1 cellular context compared by ENCODE assay signal in the genomic region with DNA sequence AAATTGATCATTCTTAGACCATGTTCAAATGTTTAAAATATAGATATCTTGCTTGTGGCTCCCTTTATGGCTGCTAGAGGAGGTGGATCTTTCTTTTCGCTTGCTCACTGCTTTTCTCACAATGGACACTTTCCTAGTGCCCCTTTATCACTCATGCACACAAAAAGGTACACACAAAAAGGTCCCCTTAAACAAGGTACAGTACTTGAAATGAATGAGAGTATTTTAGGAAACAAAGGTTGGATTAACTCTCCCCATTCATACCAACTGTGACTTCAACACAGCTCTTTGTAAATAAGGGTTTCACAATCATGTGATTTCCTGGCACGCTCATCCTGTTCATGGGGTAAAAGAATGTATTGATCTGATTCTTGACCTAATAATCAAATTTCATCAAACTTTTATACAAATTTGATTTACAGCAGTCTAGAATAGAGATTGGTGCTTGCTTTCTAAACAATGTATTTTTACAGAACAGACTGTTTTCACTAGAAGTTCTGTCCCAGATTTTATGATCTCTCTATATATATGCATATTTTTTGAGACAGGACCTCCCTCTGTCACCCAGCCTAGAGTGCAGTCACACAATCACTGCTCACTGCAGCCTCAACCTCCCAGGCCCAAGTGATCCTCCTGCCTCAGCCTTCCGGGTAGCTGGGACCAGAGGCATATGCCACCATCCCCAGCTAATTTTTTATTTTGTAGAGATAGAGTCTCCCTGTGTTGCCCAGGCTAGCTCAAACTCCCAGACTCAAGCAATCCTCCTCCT.
TF ChIP-seq lines count a peak whose summit lies in the region.

No MANE protein-coding gene starts in this region.

TF ChIP-seq in HepG2, 621 proteins besides CTCF, POLR2A, EP300 and RAD21 (continued from another document and continues in another):
- TF ChIP-seq, protein P1, sequence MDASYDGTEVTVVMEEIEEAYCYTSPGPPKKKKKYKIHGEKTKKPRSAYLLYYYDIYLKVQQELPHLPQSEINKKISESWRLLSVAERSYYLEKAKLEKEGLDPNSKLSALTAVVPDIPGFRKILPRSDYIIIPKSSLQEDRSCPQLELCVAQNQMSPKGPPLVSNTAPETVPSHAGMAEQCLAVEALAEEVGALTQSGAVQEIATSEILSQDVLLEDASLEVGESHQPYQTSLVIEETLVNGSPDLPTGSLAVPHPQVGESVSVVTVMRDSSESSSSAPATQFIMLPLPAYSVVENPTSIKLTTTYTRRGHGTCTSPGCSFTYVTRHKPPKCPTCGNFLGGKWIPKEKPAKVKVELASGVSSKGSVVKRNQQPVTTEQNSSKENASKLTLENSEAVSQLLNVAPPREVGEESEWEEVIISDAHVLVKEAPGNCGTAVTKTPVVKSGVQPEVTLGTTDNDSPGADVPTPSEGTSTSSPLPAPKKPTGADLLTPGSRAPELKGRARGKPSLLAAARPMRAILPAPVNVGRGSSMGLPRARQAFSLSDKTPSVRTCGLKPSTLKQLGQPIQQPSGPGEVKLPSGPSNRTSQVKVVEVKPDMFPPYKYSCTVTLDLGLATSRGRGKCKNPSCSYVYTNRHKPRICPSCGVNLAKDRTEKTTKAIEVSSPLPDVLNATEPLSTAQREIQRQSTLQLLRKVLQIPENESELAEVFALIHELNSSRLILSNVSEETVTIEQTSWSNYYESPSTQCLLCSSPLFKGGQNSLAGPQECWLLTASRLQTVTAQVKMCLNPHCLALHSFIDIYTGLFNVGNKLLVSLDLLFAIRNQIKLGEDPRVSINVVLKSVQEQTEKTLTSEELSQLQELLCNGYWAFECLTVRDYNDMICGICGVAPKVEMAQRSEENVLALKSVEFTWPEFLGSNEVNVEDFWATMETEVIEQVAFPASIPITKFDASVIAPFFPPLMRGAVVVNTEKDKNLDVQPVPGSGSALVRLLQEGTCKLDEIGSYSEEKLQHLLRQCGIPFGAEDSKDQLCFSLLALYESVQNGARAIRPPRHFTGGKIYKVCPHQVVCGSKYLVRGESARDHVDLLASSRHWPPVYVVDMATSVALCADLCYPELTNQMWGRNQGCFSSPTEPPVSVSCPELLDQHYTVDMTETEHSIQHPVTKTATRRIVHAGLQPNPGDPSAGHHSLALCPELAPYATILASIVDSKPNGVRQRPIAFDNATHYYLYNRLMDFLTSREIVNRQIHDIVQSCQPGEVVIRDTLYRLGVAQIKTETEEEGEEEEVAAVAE (CRISPR knock-in tag; IDR thresholded peaks at IDR 0.05; ENCODE audit: borderline replicate concordance), result no peak
- TF ChIP-seq ZSCAN9 (CRISPR knock-in tag; IDR thresholded peaks at IDR 0.05; ENCODE audit: borderline replicate concordance) (peak; percentile 30; the same call in 1 of the 2 replicates), ZNF33B (CRISPR knock-in tag; IDR thresholded peaks at IDR 0.05) (no peak), NCOA5 (CRISPR knock-in tag; IDR thresholded peaks at IDR 0.05) (no peak), PCBP1 (IDR thresholded peaks at IDR 0.05; ENCODE audit: borderline replicate concordance, low read depth, low read length) (no peak), SP4 (CRISPR knock-in tag; IDR thresholded peaks at IDR 0.05) (no peak), POLR2AphosphoS5 (IDR thresholded peaks at IDR 0.05; ENCODE audit: low read depth, low read length) (no peak), ZNF564 (CRISPR knock-in tag; IDR thresholded peaks at IDR 0.05) (no peak), SSRP1 (CRISPR knock-in tag; IDR thresholded peaks at IDR 0.05) (no peak), ZNF724P (CRISPR knock-in tag; IDR thresholded peaks at IDR 0.05; ENCODE audit: borderline replicate concordance) (no peak), ZNF891 (CRISPR knock-in tag; IDR thresholded peaks at IDR 0.05) (no peak), ZNF709 (CRISPR knock-in tag; IDR thresholded peaks at IDR 0.05) (no peak), SP2 (CRISPR knock-in tag; IDR thresholded peaks at IDR 0.05) (no peak), JDP2 (CRISPR knock-in tag; IDR thresholded peaks at IDR 0.05; ENCODE audit: borderline replicate concordance) (no peak), KDM4B (CRISPR knock-in tag; IDR thresholded peaks at IDR 0.05) (no peak), FOXK1 (CRISPR knock-in tag; IDR thresholded peaks at IDR 0.05; ENCODE audit: borderline replicate concordance, low read depth) (peak; percentile 80; the same call in 1 of the 2 replicates), MIXL1 (CRISPR knock-in tag; IDR thresholded peaks at IDR 0.05) (peak; percentile 95), PHF21A (CRISPR knock-in tag; IDR thresholded peaks at IDR 0.05) (peak; percentile 75), HOXA3 (CRISPR knock-in tag; IDR thresholded peaks at IDR 0.05) (peak; percentile 49; the same call in 1 of the 2 replicates), ZNF343 (CRISPR knock-in tag; IDR thresholded peaks at IDR 0.05) (no peak), ZNF768 (CRISPR knock-in tag; IDR thresholded peaks at IDR 0.05) (no peak), ZNF775 (CRISPR knock-in tag; IDR thresholded peaks at IDR 0.05; ENCODE audit: borderline replicate concordance) (no peak), NFE2L1 (CRISPR knock-in tag; IDR thresholded peaks at IDR 0.05; ENCODE audit: borderline replicate concordance) (no peak), ARID2 (CRISPR knock-in tag; IDR thresholded peaks at IDR 0.05; ENCODE audit: borderline replicate concordance) (no peak), PHF20 (CRISPR knock-in tag; IDR thresholded peaks at IDR 0.05) (no peak), FOXA1 (IDR thresholded peaks at IDR 0.05) (peak; percentile 35; the same call in 1 of the 2 replicates), FOXA1 (CRISPR knock-in tag; IDR thresholded peaks at IDR 0.05) (peak; percentile 95), ZNF496 (CRISPR knock-in tag; IDR thresholded peaks at IDR 0.05; ENCODE audit: insufficient replicate concordance) (no peak), ZNF451 (CRISPR knock-in tag; IDR thresholded peaks at IDR 0.05) (no peak)
- TF ChIP-seq, protein P2, sequence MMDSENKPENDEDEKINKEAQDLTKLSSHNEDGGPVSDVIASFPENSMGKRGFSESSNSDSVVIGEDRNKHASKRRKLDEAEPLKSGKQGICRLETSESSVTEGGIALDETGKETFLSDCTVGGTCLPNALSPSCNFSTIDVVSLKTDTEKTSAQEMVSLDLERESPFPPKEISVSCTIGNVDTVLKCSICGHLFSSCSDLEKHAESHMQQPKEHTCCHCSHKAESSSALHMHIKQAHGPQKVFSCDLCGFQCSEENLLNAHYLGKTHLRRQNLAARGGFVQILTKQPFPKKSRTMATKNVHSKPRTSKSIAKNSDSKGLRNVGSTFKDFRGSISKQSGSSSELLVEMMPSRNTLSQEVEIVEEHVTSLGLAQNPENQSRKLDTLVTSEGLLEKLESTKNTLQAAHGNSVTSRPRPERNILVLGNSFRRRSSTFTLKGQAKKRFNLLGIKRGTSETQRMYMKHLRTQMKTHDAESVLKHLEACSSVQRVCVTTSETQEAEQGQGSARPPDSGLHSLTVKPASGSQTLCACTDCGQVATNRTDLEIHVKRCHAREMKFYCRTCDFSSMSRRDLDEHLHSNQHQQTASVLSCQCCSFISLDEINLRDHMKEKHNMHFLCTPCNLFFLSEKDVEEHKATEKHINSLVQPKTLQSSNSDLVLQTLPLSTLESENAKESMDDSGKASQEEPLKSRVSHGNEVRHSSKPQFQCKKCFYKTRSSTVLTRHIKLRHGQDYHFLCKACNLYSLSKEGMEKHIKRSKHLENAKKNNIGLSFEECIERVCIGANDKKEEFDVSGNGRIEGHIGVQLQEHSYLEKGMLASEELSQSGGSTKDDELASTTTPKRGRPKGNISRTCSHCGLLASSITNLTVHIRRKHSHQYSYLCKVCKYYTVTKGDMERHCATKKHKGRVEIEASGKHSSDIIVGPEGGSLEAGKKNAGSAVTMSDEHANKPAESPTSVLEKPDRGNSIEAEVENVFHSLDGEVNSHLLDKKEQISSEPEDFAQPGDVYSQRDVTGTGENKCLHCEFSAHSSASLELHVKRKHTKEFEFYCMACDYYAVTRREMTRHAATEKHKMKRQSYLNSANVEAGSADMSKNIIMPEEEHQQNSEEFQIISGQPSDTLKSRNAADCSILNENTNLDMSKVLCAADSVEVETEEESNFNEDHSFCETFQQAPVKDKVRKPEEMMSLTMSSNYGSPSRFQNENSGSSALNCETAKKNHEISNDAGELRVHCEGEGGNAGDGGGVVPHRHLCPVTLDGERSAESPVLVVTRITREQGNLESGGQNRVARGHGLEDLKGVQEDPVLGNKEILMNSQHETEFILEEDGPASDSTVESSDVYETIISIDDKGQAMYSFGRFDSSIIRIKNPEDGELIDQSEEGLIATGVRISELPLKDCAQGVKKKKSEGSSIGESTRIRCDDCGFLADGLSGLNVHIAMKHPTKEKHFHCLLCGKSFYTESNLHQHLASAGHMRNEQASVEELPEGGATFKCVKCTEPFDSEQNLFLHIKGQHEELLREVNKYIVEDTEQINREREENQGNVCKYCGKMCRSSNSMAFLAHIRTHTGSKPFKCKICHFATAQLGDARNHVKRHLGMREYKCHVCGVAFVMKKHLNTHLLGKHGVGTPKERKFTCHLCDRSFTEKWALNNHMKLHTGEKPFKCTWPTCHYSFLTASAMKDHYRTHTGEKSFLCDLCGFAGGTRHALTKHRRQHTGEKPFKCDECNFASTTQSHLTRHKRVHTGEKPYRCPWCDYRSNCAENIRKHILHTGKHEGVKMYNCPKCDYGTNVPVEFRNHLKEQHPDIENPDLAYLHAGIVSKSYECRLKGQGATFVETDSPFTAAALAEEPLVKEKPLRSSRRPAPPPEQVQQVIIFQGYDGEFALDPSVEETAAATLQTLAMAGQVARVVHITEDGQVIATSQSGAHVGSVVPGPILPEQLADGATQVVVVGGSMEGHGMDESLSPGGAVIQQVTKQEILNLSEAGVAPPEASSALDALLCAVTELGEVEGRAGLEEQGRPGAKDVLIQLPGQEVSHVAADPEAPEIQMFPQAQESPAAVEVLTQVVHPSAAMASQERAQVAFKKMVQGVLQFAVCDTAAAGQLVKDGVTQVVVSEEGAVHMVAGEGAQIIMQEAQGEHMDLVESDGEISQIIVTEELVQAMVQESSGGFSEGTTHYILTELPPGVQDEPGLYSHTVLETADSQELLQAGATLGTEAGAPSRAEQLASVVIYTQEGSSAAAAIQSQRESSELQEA (CRISPR knock-in tag; IDR thresholded peaks at IDR 0.05; ENCODE audit: not compliant biosample characterization), result no peak
- TF ChIP-seq, protein P3, sequence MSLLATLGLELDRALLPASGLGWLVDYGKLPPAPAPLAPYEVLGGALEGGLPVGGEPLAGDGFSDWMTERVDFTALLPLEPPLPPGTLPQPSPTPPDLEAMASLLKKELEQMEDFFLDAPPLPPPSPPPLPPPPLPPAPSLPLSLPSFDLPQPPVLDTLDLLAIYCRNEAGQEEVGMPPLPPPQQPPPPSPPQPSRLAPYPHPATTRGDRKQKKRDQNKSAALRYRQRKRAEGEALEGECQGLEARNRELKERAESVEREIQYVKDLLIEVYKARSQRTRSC (CRISPR knock-in tag; IDR thresholded peaks at IDR 0.05; ENCODE audit: low read depth), result no peak
- TF ChIP-seq, protein P4, sequence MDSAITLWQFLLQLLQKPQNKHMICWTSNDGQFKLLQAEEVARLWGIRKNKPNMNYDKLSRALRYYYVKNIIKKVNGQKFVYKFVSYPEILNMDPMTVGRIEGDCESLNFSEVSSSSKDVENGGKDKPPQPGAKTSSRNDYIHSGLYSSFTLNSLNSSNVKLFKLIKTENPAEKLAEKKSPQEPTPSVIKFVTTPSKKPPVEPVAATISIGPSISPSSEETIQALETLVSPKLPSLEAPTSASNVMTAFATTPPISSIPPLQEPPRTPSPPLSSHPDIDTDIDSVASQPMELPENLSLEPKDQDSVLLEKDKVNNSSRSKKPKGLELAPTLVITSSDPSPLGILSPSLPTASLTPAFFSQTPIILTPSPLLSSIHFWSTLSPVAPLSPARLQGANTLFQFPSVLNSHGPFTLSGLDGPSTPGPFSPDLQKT (CRISPR knock-in tag; IDR thresholded peaks at IDR 0.05; ENCODE audit: borderline replicate concordance), result no peak
- TF ChIP-seq, protein P5, sequence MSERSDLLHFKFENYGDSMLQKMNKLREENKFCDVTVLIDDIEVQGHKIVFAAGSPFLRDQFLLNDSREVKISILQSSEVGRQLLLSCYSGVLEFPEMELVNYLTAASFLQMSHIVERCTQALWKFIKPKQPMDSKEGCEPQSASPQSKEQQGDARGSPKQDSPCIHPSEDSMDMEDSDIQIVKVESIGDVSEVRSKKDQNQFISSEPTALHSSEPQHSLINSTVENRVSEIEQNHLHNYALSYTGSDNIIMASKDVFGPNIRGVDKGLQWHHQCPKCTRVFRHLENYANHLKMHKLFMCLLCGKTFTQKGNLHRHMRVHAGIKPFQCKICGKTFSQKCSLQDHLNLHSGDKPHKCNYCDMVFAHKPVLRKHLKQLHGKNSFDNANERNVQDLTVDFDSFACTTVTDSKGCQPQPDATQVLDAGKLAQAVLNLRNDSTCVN (CRISPR knock-in tag; IDR thresholded peaks at IDR 0.05; ENCODE audit: borderline replicate concordance), result no peak
- TF ChIP-seq, protein P6, sequence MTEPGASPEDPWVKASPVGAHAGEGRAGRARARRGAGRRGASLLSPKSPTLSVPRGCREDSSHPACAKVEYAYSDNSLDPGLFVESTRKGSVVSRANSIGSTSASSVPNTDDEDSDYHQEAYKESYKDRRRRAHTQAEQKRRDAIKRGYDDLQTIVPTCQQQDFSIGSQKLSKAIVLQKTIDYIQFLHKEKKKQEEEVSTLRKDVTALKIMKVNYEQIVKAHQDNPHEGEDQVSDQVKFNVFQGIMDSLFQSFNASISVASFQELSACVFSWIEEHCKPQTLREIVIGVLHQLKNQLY (CRISPR knock-in tag; IDR thresholded peaks at IDR 0.05), result peak; percentile 82
